ENCODE assay signal across 35 cellular contexts in the genomic region with DNA sequence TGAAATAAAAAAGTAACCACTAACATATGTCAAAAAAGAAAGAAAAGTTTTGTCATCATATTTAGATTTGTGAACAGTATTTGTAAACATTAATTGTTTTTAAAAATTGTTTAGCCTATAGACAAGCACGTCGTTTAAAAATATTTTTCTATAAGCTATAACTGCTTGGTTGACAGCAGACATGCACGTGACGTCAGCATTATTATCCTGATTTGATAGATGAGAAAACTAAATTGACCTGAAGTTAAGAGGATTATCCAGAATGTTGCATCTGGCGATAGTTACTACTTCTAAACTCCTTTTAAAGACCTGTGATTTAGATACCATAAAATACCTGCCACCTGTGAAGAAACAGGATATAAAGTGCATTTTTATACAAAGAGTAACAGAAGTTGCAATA.
"Had no signal": no experiment of that assay in that cellular context is flagged by ENCODE, and none has a peak within 500 bp of the region (broad histone marks: within the 10 kb centered on the region; RNA-seq: fewer than 3 reads in every experiment).

No MANE protein-coding gene starts in this region.

- H3K4me1 ChIP-seq: adrenal gland, body of pancreas, breast epithelium had no signal

- H3K27me3 Mint-ChIP-seq: activated B cell treated with CpG ODN at 0.5 μM for 24 hours; activated CD4-positive, alpha-beta memory T cell treated with anti-CD3 and anti-CD28 coated beads for 36 hours; activated CD4-positive, alpha-beta T cell treated with anti-CD3 and anti-CD28 coated beads, Interleukin-2, amount 10 ng/mL, durations not matched to agents 24 days and 14 days; activated CD8-positive, alpha-beta T cell treated with anti-CD3 and anti-CD28 coated beads for 36 hours; activated naive CD8-positive, alpha-beta T cell treated with anti-CD3 and anti-CD28 coated beads for 36 hours had no signal

- H3K4me3 ChIP-seq: adrenal gland, body of pancreas, breast epithelium had no signal

- H3K4me3 Mint-ChIP-seq: activated B cell treated with CpG ODN at 0.5 μM for 24 hours; activated CD4-positive, alpha-beta memory T cell treated with anti-CD3 and anti-CD28 coated beads for 36 hours; activated CD4-positive, alpha-beta T cell treated with anti-CD3 and anti-CD28 coated beads, Interleukin-2, amount 10 ng/mL, durations not matched to agents 24 days and 14 days; activated CD8-positive, alpha-beta T cell treated with anti-CD3 and anti-CD28 coated beads for 36 hours; activated naive CD4-positive, alpha-beta T cell treated with anti-CD3 and anti-CD28 coated beads for 36 hours; activated naive CD8-positive, alpha-beta T cell treated with anti-CD3 and anti-CD28 coated beads for 36 hours; activated T-cell treated with anti-CD3 and anti-CD28 coated beads, Interleukin-2, amount 50 U/mL, for 4 hours; activated T-cell treated with anti-CD3 and anti-CD28 coated beads, Interleukin-2, amount 50 U/mL, for 72 hours; activated T-helper 1 cell treated with anti-CD3 and anti-CD28 coated beads, Interleukin-12 subunit alpha, Interleukin-12 subunit beta, Interleukin-2, Interleukin-4 antibody, amounts not matched to agents 30 ng/mL and 10 ng/mL and 1 ng/mL, durations not matched to agents 14 hours and 24 hours and 36 hours; activated T-helper 17 cell treated with anti-CD3 and anti-CD28 coated beads, Interleukin-2, amount 50 U/mL, for 72 hours; T-helper 2 cell treated with Interferon-gamma antibody and Interleukin-4, amounts not matched to agents 5 μg/mL and 100 μg/mL, for 36 hours had no signal

- H3K36me3 Mint-ChIP-seq: activated CD4-positive, alpha-beta memory T cell treated with anti-CD3 and anti-CD28 coated beads for 36 hours; activated naive CD4-positive, alpha-beta T cell treated with anti-CD3 and anti-CD28 coated beads, Interleukin-2, amount 50 U/mL, for 72 hours; activated naive CD8-positive, alpha-beta T cell treated with anti-CD3 and anti-CD28 coated beads for 36 hours had no signal

- H3K36me3 ChIP-seq: adrenal gland, brain microvascular endothelial cell, breast epithelium had no signal

- DNase-seq: activated B cell treated with CpG ODN at 0.5 μM for 24 hours; activated CD4-positive, alpha-beta memory T cell treated with anti-CD3 and anti-CD28 coated beads for 36 hours; activated CD4-positive, alpha-beta T cell treated with anti-CD3 and anti-CD28 coated beads for 4 hours; activated CD4-positive, alpha-beta T cell treated with anti-CD3 and anti-CD28 coated beads, Interleukin-2, amount 10 ng/mL, durations not matched to agents 24 days and 14 days; activated CD4-positive, alpha-beta T cell treated with anti-CD3 and anti-CD28 coated beads, Interleukin-2, amount 50 U/mL, for 1 hour; activated CD4-positive, alpha-beta T cell treated with anti-CD3 and anti-CD28 coated beads, Interleukin-2, amount 50 U/mL, for 4 hours; activated CD4-positive, CD25-positive, alpha-beta regulatory T cell treated with anti-CD3 and anti-CD28 coated beads, Interleukin-2, amount 50 U/mL, for 72 hours; activated CD8-positive, alpha-beta memory T cell treated with anti-CD3 and anti-CD28 coated beads, Interleukin-2, amount 50 U/mL, for 4 hours; activated CD8-positive, alpha-beta T cell treated with anti-CD3 and anti-CD28 coated beads for 36 hours; activated effector memory CD4-positive, alpha-beta T cell treated with anti-CD3 and anti-CD28 coated beads, Interleukin-2, amount 50 U/mL, for 16 hours; activated gamma-delta T cell treated with Interleukin-2 at 50 U/mL for 16 hours; activated naive CD4-positive, alpha-beta T cell; activated naive CD4-positive, alpha-beta T cell treated with anti-CD3 and anti-CD28 coated beads for 36 hours; activated naive CD4-positive, alpha-beta T cell treated with anti-CD3 and anti-CD28 coated beads, Interleukin-2, amount 50 U/mL, for 16 hours; activated naive CD8-positive, alpha-beta T cell treated with anti-CD3 and anti-CD28 coated beads for 36 hours; activated T-cell treated with anti-CD3 and anti-CD28 coated beads for 4 hours; activated T-cell treated with anti-CD3 and anti-CD28 coated beads, Interleukin-2, amount 50 U/mL, for 1 hour; activated T-cell treated with anti-CD3 and anti-CD28 coated beads, Interleukin-2, amount 50 U/mL, for 4 hours; activated T-cell treated with anti-CD3 and anti-CD28 coated beads, Interleukin-2, amount 50 U/mL, for 72 hours; adrenal gland; amniotic stem cell; aorta; body of pancreas; brain microvascular endothelial cell; central memory CD4-positive, alpha-beta T cell; T-helper 2 cell; T-helper 9 cell had no signal

- H3K9me3 ChIP-seq: adrenal gland, body of pancreas had no signal

- H3K9me3 Mint-ChIP-seq: activated CD4-positive, alpha-beta T cell treated with anti-CD3 and anti-CD28 coated beads, Interleukin-2, amount 10 ng/mL, durations not matched to agents 24 days and 14 days; activated T-cell treated with anti-CD3 and anti-CD28 coated beads, Interleukin-2, amount 50 U/mL, for 4 hours; activated T-helper 1 cell treated with anti-CD3 and anti-CD28 coated beads, Interleukin-12 subunit alpha, Interleukin-12 subunit beta, Interleukin-2, Interleukin-4 antibody, amounts not matched to agents 30 ng/mL and 10 ng/mL and 1 ng/mL, durations not matched to agents 14 hours and 24 hours and 36 hours had no signal

- H3K27ac Mint-ChIP-seq: activated B cell treated with CpG ODN at 0.5 μM for 24 hours; activated CD4-positive, alpha-beta memory T cell treated with anti-CD3 and anti-CD28 coated beads for 36 hours; activated CD4-positive, alpha-beta T cell treated with anti-CD3 and anti-CD28 coated beads, Interleukin-2, amount 10 ng/mL, durations not matched to agents 24 days and 14 days; activated CD8-positive, alpha-beta T cell treated with anti-CD3 and anti-CD28 coated beads for 36 hours; activated naive CD4-positive, alpha-beta T cell treated with anti-CD3 and anti-CD28 coated beads for 36 hours; activated naive CD4-positive, alpha-beta T cell treated with anti-CD3 and anti-CD28 coated beads, Interleukin-2, amount 50 U/mL, for 72 hours; activated naive CD8-positive, alpha-beta T cell treated with anti-CD3 and anti-CD28 coated beads for 36 hours; activated T-cell treated with anti-CD3 and anti-CD28 coated beads, Interleukin-2, amount 50 U/mL, for 72 hours; activated T-helper 1 cell treated with anti-CD3 and anti-CD28 coated beads, Interleukin-12 subunit alpha, Interleukin-12 subunit beta, Interleukin-2, Interleukin-4 antibody, amounts not matched to agents 30 ng/mL and 10 ng/mL and 1 ng/mL, durations not matched to agents 14 hours and 24 hours and 36 hours; activated T-helper 17 cell treated with anti-CD3 and anti-CD28 coated beads, Interleukin-2, amount 50 U/mL, for 72 hours; T-helper 2 cell treated with Interferon-gamma antibody and Interleukin-4, amounts not matched to agents 5 μg/mL and 100 μg/mL, for 36 hours had no signal

- H3K27me3 ChIP-seq: adrenal gland, body of pancreas, brain microvascular endothelial cell, breast epithelium had no signal

- H3K4me1 Mint-ChIP-seq: activated B cell treated with CpG ODN at 0.5 μM for 24 hours; activated CD4-positive, alpha-beta T cell treated with anti-CD3 and anti-CD28 coated beads, Interleukin-2, amount 10 ng/mL, durations not matched to agents 24 days and 14 days; activated naive CD8-positive, alpha-beta T cell treated with anti-CD3 and anti-CD28 coated beads for 36 hours; activated T-helper 17 cell treated with anti-CD3 and anti-CD28 coated beads, Interleukin-2, amount 50 U/mL, for 72 hours had no signal

- FAIRE-seq: astrocyte, TTC549 had no signal

- H3K27ac ChIP-seq: adrenal gland, body of pancreas, brain microvascular endothelial cell, breast epithelium, VCaP had no signal
